Comparison of ENCODE assay signal across 8 cellular contexts in genomic region chr3:194520201-194520600, GRCh38. TPM values are rescaled to one million over a fixed set of nuclear protein-coding genes. Genes with fewer than 3 reads are reported as not detected.
DNase-seq lines count a peak whose midpoint lies in the region; ATAC-seq and TF ChIP-seq lines count a peak whose summit lies in the region.
"Not testable (repeated sequence)": the region's sequence is repeated elsewhere in the genome, so short reads cannot be mapped to it uniquely, and the experiment has no call there.

No MANE protein-coding gene starts in this region.

- not testable (repeated sequence) for H3K79me2 ChIP-seq in Loucy (ENCODE audit: insufficient read depth, low read length); neural progenitor cell (ENCODE audit: low read depth)

- H3K4me2 ChIP-seq in Loucy (ENCODE audit: low read depth, low read length, poor library complexity, severe bottlenecking); neural progenitor cell: not testable (repeated sequence)

- POLR2A ChIA-PET in A673 (lab: Charles Lee; ENCODE audit: low non-redundant PET) = not testable (repeated sequence)

- H3K27ac Mint-ChIP-seq in activated CD4-positive, alpha-beta T cell treated with anti-CD3 and anti-CD28 coated beads, Interleukin-2, amount 10 ng/mL, durations not matched to agents 24 days and 14 days = peak overlapping the region; percentile 72
- H3K27ac Mint-ChIP-seq in neural progenitor cell = not testable (repeated sequence)

- CTCF ChIA-PET in A673 (lab: Charles Lee) = not testable (repeated sequence)

- H3K9ac ChIP-seq in Loucy (ENCODE audit: low read depth, low read length, poor library complexity, severe bottlenecking); neural progenitor cell: not testable (repeated sequence)

- peaks cover 25% of the 10 kb centered on the region for H3K4me1 Mint-ChIP-seq in activated CD4-positive, alpha-beta T cell treated with anti-CD3 and anti-CD28 coated beads, Interleukin-2, amount 10 ng/mL, durations not matched to agents 24 days and 14 days
- H3K4me1 Mint-ChIP-seq in neural progenitor cell = peaks cover 11% of the 10 kb centered on the region

- not testable (repeated sequence) for H3K4me3 ChIP-seq in A673 (ENCODE audit: low read depth, low read length, poor library complexity, severe bottlenecking); Loucy (ENCODE audit: low read length, poor library complexity, severe bottlenecking); neural progenitor cell

- H3F3A ChIP-seq in Loucy (ENCODE audit: low read depth); neural progenitor cell (ENCODE audit: low read depth): not testable (repeated sequence)

- H3K4me1 ChIP-seq in A673 (ENCODE audit: insufficient read depth, low read length, poor library complexity, severe bottlenecking) = peaks cover 21% of the 10 kb centered on the region
- H3K4me1 ChIP-seq in Loucy (ENCODE audit: insufficient read depth, low read length, poor library complexity, severe bottlenecking); neural progenitor cell: not testable (repeated sequence)

- not testable (repeated sequence) for BruUV-seq in A673 (replicated peaks; lab: Mats Ljungman, UMichigan)

- ATAC-seq in left ventricle myocardium superior = peak; percentile 46

- H3K36me3 Mint-ChIP-seq in activated CD4-positive, alpha-beta T cell treated with anti-CD3 and anti-CD28 coated beads, Interleukin-2, amount 10 ng/mL, durations not matched to agents 24 days and 14 days (ENCODE audit: low read depth); neural progenitor cell: not testable (repeated sequence)

- not testable (repeated sequence) for H4K20me1 ChIP-seq in Loucy (ENCODE audit: insufficient read depth, low read length, poor library complexity, severe bottlenecking); neural progenitor cell (ENCODE audit: low read depth)

- not testable (repeated sequence) for H2AFZ ChIP-seq in Loucy (ENCODE audit: low read length)
- peak overlapping the region; percentile 63 for H2AFZ ChIP-seq in neural progenitor cell (replicated peaks)

- peaks cover 15% of the 10 kb centered on the region for H3K9me3 Mint-ChIP-seq in activated CD4-positive, alpha-beta T cell treated with anti-CD3 and anti-CD28 coated beads, Interleukin-2, amount 10 ng/mL, durations not matched to agents 24 days and 14 days
- H3K9me3 Mint-ChIP-seq in neural progenitor cell = not testable (repeated sequence)

- H3K36me3 ChIP-seq in A673 (ENCODE audit: insufficient read depth, low read length, poor library complexity, severe bottlenecking); Loucy (ENCODE audit: insufficient read depth, low read length); neural progenitor cell: not testable (repeated sequence)

- H3K9me2 ChIP-seq in Loucy (replicated peaks; ENCODE audit: low read depth, low read length) = not testable (repeated sequence)

- H3K27ac ChIP-seq in A673 (ENCODE audit: low read depth, low read length, poor library complexity, severe bottlenecking) = peak overlapping the region; percentile 67
- not testable (repeated sequence) for H3K27ac ChIP-seq in neural progenitor cell

- intact Hi-C loops in A673 (cut with micrococcal nuclease; ENCODE audit: unreplicated experiment); left ventricle myocardium superior (cut with micrococcal nuclease): not testable (repeated sequence)
- intact Hi-C loops in activated CD4-positive, alpha-beta T cell treated with anti-CD3 and anti-CD28 coated beads, Interleukin-2, amount 10 ng/mL, durations not matched to agents 24 days and 14 days (cut with micrococcal nuclease) = loop anchor here (2.0 to 5.0 kb wide), 3 partner anchors 37 to 123 kb away; partner anchors contain the start of gene GP5

- H3K9me3 ChIP-seq in A673 (ENCODE audit: low read depth, low read length, poor library complexity, severe bottlenecking); Loucy (ENCODE audit: insufficient read depth, low read depth, low read length); neural progenitor cell (ENCODE audit: low read depth): not testable (repeated sequence)

- peaks cover 23% of the 10 kb centered on the region for H3K27me3 Mint-ChIP-seq in activated CD4-positive, alpha-beta T cell treated with anti-CD3 and anti-CD28 coated beads, Interleukin-2, amount 10 ng/mL, durations not matched to agents 24 days and 14 days
- peaks cover 11% of the 10 kb centered on the region for H3K27me3 Mint-ChIP-seq in neural progenitor cell (ENCODE audit: insufficient read depth, low read depth)

- H3K4me3 Mint-ChIP-seq in activated CD4-positive, alpha-beta T cell treated with anti-CD3 and anti-CD28 coated beads, Interleukin-2, amount 10 ng/mL, durations not matched to agents 24 days and 14 days = peak overlapping the region; percentile 31
- H3K4me3 Mint-ChIP-seq in neural progenitor cell = not testable (repeated sequence)

- DNase-seq in A673 (ENCODE audit: low spot score); activated CD4-positive, alpha-beta T cell treated with anti-CD3 and anti-CD28 coated beads, Interleukin-2, amount 10 ng/mL, durations not matched to agents 24 days and 14 days; left ventricle myocardium superior; neural progenitor cell (ENCODE audit: low spot score): not testable (repeated sequence)
- DNase-seq in RPMI7951 (ENCODE audit: low read depth) = peak; percentile 10
- peak; percentile 27 for DNase-seq in cerebellar cortex (ENCODE audit: low spot score)

- not testable (repeated sequence) for H3K27me3 ChIP-seq in A673 (replicated peaks; ENCODE audit: insufficient read depth, low read depth, low read length, poor library complexity); Loucy (ENCODE audit: insufficient read depth, low read length, poor library complexity, severe bottlenecking); neural progenitor cell

- TF ChIP-seq CTCF in A673 (conservative IDR thresholded peaks at IDR 0.05; ENCODE audit: low read depth, low read length) (0 out of 2 replicates have a peak, but pooled peaks have one; percentile 13), GM12874 (IDR thresholded peaks at IDR 0.05; ENCODE audit: insufficient read depth, low read depth, low read length) (0 out of 2 replicates have a peak, but pooled peaks have one; percentile 15), Loucy (conservative IDR thresholded peaks at IDR 0.05; ENCODE audit: low read length) (peak; percentile 55), neural progenitor cell (IDR thresholded peaks at IDR 0.05) (peak; percentile 15)

RNA-seq across cellular contexts. Expression of gene ATP13A3, which starts 33.4 kb away (rescaled TPM):
- 94.5 and 121 TPM in 2 replicates for total RNA-seq in A673 (2021)
- 123 and 126 TPM in 2 replicates for total RNA-seq in RPMI7951 (2014; rRNA removed; shearing (Covaris generic))
- total RNA-seq in activated CD4-positive, alpha-beta T cell treated with anti-CD3 and anti-CD28 coated beads, Interleukin-2, amount 10 ng/mL, durations not matched to agents 24 days and 14 days = 181 and 193 TPM in 2 replicates
- total RNA-seq in left ventricle myocardium superior = 41.4 TPM
- total RNA-seq in neural progenitor cell (ENCODE audit: low replicate concordance) = 105 and 113 TPM in 2 replicates
